1 cellular context compared by ENCODE assay signal in the genomic region with DNA sequence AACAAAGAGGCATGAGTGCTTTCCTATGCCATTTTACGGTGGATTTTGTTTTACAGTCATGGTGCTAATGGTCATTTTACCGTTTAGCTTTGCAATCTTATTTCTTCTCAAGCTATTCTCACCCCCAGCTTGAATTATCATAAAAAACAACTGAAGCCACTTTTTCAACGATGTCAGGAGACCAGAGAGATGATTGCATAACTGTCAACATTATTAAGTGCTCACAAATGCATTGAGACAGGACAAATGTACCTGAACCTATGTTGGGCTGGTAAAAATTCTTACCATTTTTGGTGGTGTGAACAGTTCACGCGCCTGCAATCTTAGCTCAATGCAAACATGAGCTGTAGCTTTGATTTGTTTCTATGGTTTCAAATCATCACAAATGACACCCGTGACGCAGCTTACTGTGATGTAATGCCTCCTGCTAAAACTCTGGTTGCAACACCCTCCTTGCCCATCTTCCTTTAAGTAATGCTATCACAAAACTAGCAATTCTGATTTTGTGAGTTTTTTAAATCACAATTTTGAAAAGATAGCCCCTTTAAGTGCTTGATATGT.
TF ChIP-seq lines count a peak whose summit lies in the region.

No MANE protein-coding gene starts in this region.

TF ChIP-seq in A549, 52 proteins besides CTCF, POLR2A, EP300 and RAD21 (continued from another document):
- TF ChIP-seq RNF2 (IDR thresholded peaks at IDR 0.05; ENCODE audit: borderline replicate concordance, low read depth) (no peak), NPAS2 (CRISPR knock-in tag; IDR thresholded peaks at IDR 0.05; ENCODE audit: borderline replicate concordance) (no peak), RCOR1 (IDR thresholded peaks at IDR 0.05; ENCODE audit: low read depth, low read length) (no peak)
- TF ChIP-seq, protein P1, sequence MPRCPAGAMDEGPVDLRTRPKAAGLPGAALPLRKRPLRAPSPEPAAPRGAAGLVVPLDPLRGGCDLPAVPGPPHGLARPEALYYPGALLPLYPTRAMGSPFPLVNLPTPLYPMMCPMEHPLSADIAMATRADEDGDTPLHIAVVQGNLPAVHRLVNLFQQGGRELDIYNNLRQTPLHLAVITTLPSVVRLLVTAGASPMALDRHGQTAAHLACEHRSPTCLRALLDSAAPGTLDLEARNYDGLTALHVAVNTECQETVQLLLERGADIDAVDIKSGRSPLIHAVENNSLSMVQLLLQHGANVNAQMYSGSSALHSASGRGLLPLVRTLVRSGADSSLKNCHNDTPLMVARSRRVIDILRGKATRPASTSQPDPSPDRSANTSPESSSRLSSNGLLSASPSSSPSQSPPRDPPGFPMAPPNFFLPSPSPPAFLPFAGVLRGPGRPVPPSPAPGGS (IDR thresholded peaks at IDR 0.05) = no peak
